In genomic region chr11:78907636-78908035, GRCh38 we compare ENCODE assay signal across 26 cellular contexts.
A peak's percentile ranks its signal among the peaks of the same experiment; 100 is the strongest.
DNase-seq lines count a peak whose midpoint lies in the region; ATAC-seq and TF ChIP-seq lines count a peak whose summit lies in the region.
"Had no signal": no experiment of that assay in that cellular context is flagged by ENCODE, and none has a peak within 500 bp of the region (broad histone marks: within the 10 kb centered on the region; RNA-seq: fewer than 3 reads in every experiment).

No MANE protein-coding gene starts in this region.

- TF ChIP-seq CTCF in MCF 10A (IDR thresholded peaks at IDR 0.05; ENCODE audit: unreplicated experiment) (no peak), breast epithelium (IDR thresholded peaks at IDR 0.05) (no peak), VCaP (conservative IDR thresholded peaks at IDR 0.05) (no peak)

- no peak for TF ChIP-seq POLR2A in breast epithelium (IDR thresholded peaks at IDR 0.05)

- H3K27me3 Mint-ChIP-seq in MCF 10A (ENCODE audit: insufficient read depth, unreplicated experiment) = no peaks in the 10 kb centered on the region

- no peaks in the 10 kb centered on the region for H3K9me3 ChIP-seq in breast epithelium
- H3K9me3 ChIP-seq: BE2C, Caco-2, tibial nerve had no signal

- H3K9me3 Mint-ChIP-seq in MCF 10A (ENCODE audit: unreplicated experiment) = no peaks in the 10 kb centered on the region
- H3K9me3 Mint-ChIP-seq: activated naive CD4-positive, alpha-beta T cell treated with anti-CD3 and anti-CD28 coated beads, Interleukin-2, amount 10 ng/mL, durations not matched to agents 7 days and 5 days; activated T-helper 1 cell treated with anti-CD3 and anti-CD28 coated beads, Interleukin-12 subunit alpha, Interleukin-12 subunit beta, Interleukin-2, Interleukin-4 antibody, amounts not matched to agents 30 ng/mL and 10 ng/mL and 1 ng/mL, durations not matched to agents 14 hours and 24 hours and 36 hours; T-helper 1 cell treated with Interleukin-12 subunit alpha and Interleukin-12 subunit beta and Interleukin-4 antibody, amounts not matched to agents 30 μg/mL and 1 μg/mL, for 36 hours had no signal

- BruUV-seq in MCF 10A (replicated peaks; lab: Mats Ljungman, UMichigan) = no TSS peak

- H3K27ac Mint-ChIP-seq in MCF 10A (ENCODE audit: low read depth, unreplicated experiment) = no peak overlapping the region
- H3K27ac Mint-ChIP-seq: activated naive CD4-positive, alpha-beta T cell treated with anti-CD3 and anti-CD28 coated beads, Interleukin-2, amount 10 ng/mL, durations not matched to agents 7 days and 5 days; activated T-helper 1 cell treated with anti-CD3 and anti-CD28 coated beads, Interleukin-12 subunit alpha, Interleukin-12 subunit beta, Interleukin-2, Interleukin-4 antibody, amounts not matched to agents 30 ng/mL and 10 ng/mL and 1 ng/mL, durations not matched to agents 14 hours and 24 hours and 36 hours; naive thymus-derived CD8-positive, alpha-beta T cell; T-helper 1 cell treated with Interleukin-12 subunit alpha and Interleukin-12 subunit beta and Interleukin-4 antibody, amounts not matched to agents 30 μg/mL and 1 μg/mL, for 36 hours had no signal

- POLR2A ChIA-PET in MCF 10A (lab: Yijun Ruan, JAX) = interaction anchor here (0.8 to 1.2 kb wide), 3 partner anchors 8 to 40 kb away, joined by 3 to 7 read pairs (median 4); no protein-coding TSS in a partner anchor

- intact Hi-C loops in MCF 10A (cut with micrococcal nuclease) (no loop called here), breast epithelium (cut with DNase I; ENCODE audit: low total_unique reads) (no loop called here), sciatic nerve (cut with DNase I) (no loop called here)

- no peaks in the 10 kb centered on the region for H3K4me1 ChIP-seq in breast epithelium
- H3K4me1 ChIP-seq: Caco-2, tibial nerve had no signal

- H3K36me3 Mint-ChIP-seq in MCF 10A (ENCODE audit: insufficient read depth, unreplicated experiment) = no peaks in the 10 kb centered on the region
- H3K36me3 Mint-ChIP-seq: activated naive CD4-positive, alpha-beta T cell treated with anti-CD3 and anti-CD28 coated beads, Interleukin-2, amount 10 ng/mL, durations not matched to agents 7 days and 5 days; naive thymus-derived CD8-positive, alpha-beta T cell had no signal

- no peak overlapping the region for H3K4me3 Mint-ChIP-seq in MCF 10A (ENCODE audit: unreplicated experiment)
- H3K4me3 Mint-ChIP-seq: activated naive CD4-positive, alpha-beta T cell treated with anti-CD3 and anti-CD28 coated beads, Interleukin-2, amount 10 ng/mL, durations not matched to agents 7 days and 5 days; activated T-helper 1 cell treated with anti-CD3 and anti-CD28 coated beads, Interleukin-12 subunit alpha, Interleukin-12 subunit beta, Interleukin-2, Interleukin-4 antibody, amounts not matched to agents 30 ng/mL and 10 ng/mL and 1 ng/mL, durations not matched to agents 14 hours and 24 hours and 36 hours; naive thymus-derived CD8-positive, alpha-beta T cell; T-helper 1 cell treated with Interleukin-12 subunit alpha and Interleukin-12 subunit beta and Interleukin-4 antibody, amounts not matched to agents 30 μg/mL and 1 μg/mL, for 36 hours had no signal

- H3K27ac ChIP-seq in breast epithelium = no peak overlapping the region
- H3K27ac ChIP-seq in VCaP = peak overlapping the region; percentile 35
- H3K27ac ChIP-seq: brain microvascular endothelial cell, GM23248, tibial nerve had no signal

- H3K4me3 ChIP-seq in breast epithelium = no peak overlapping the region
- H3K4me3 ChIP-seq: GM23248, tibial nerve had no signal

- DNase-seq in MCF 10A (ENCODE audit: unreplicated experiment) (peak; percentile 72), breast epithelium (ENCODE audit: low spot score in 2 of 2) (no peak), left lobe of liver (ENCODE audit: low spot score) (no peak), NCI-H2196 treated with DMSO at 0.1 percent for 48 hours (lab: John Stamatoyannopoulos, UW; ENCODE audit: unreplicated experiment) (no peak), ureter (ENCODE audit: low spot score) (no peak), sciatic nerve (ENCODE audit: low spot score) (no peak)
- DNase-seq: ACHN; activated CD4-positive, alpha-beta T cell treated with anti-CD3 and anti-CD28 coated beads, Interleukin-2, amount 50 U/mL, for 48 hours; activated naive CD4-positive, alpha-beta T cell treated with anti-CD3 and anti-CD28 coated beads, Interleukin-2, amount 10 ng/mL, durations not matched to agents 7 days and 5 days; BE2C; brain microvascular endothelial cell; Caco-2; GM23248; KG1; left colon; midbrain; naive thymus-derived CD8-positive, alpha-beta T cell; NCI-H1436 treated with DMSO at 0.1 percent for 48 hours; NCI-H524 treated with DMSO at 0.1 percent for 48 hours; stimulated activated CD4-positive, alpha-beta T cell treated with anti-CD3 and anti-CD28 coated beads, Interleukin-2, amount 100 ng/mL, for 24 hours had no signal

- H3K4me1 Mint-ChIP-seq in MCF 10A (ENCODE audit: insufficient read depth, unreplicated experiment) = no peaks in the 10 kb centered on the region
- H3K4me1 Mint-ChIP-seq: activated naive CD4-positive, alpha-beta T cell treated with anti-CD3 and anti-CD28 coated beads, Interleukin-2, amount 10 ng/mL, durations not matched to agents 7 days and 5 days; naive thymus-derived CD8-positive, alpha-beta T cell had no signal

- peaks cover 0 to under 1% of the 10 kb centered on the region in 2 donors for H3K27me3 ChIP-seq in breast epithelium
- H3K27me3 ChIP-seq: BE2C, brain microvascular endothelial cell, tibial nerve had no signal

- peak; percentile 41 for ATAC-seq in left lobe of liver
- ATAC-seq in GM18868 (IDR thresholded peaks at IDR 0.05; ENCODE audit: unreplicated experiment) = no peak
- ATAC-seq in sciatic nerve = no peak
- ATAC-seq: activated CD4-positive, CD25-positive, alpha-beta regulatory T cell treated with anti-CD3 and anti-CD28 coated beads, Interleukin-2, amount 50 U/mL, for 24 hours; left colon; naive thymus-derived CD8-positive, alpha-beta T cell had no signal

- no peaks in the 10 kb centered on the region for H3K36me3 ChIP-seq in breast epithelium
- H3K36me3 ChIP-seq: brain microvascular endothelial cell, tibial nerve had no signal

- CTCF ChIA-PET in MCF 10A (lab: Yijun Ruan, JAX) = no interaction called here
